8 cellular contexts compared by ENCODE assay signal in genomic region chr1:117735045-117735992, GRCh38.
DNase-seq lines count a peak whose midpoint lies in the region; ATAC-seq and TF ChIP-seq lines count a peak whose summit lies in the region.

No MANE protein-coding gene starts in this region.

- peak overlapping the region; percentile 75 for H3K4me2 ChIP-seq in fibroblast of lung (ENCODE audit: extremely low read depth, insufficient read depth, low read length)

- peak overlapping the region; percentile 63 for H3K27ac ChIP-seq in fibroblast of lung (ENCODE audit: insufficient read depth, low read length)

- H3K36me3 Mint-ChIP-seq in activated B cell treated with CpG ODN at 0.5 μM for 24 hours (ENCODE audit: low read depth), result no peaks in the 10 kb centered on the region

- no peaks in the 10 kb centered on the region for H3K27me3 ChIP-seq in fibroblast of lung (ENCODE audit: control insufficient read depth, insufficient read depth, low read length)

- TF ChIP-seq CTCF in activated B cell treated with CpG ODN at 0.5 μM for 24 hours (IDR thresholded peaks at IDR 0.05) (no peak), fibroblast of lung (conservative IDR thresholded peaks at IDR 0.05 in 1 of 2, IDR thresholded peaks at IDR 0.05 in 1 of 2; ENCODE audit: low read depth in 1 of 2, low read length in 2 of 2) (no peak)

- H3K27ac Mint-ChIP-seq in activated B cell treated with CpG ODN at 0.5 μM for 24 hours, result peak overlapping the region; percentile 55

- POLR2A ChIA-PET in activated B cell treated with CpG ODN at 0.5 μM for 24 hours (lab: Charles Lee), result interaction anchor here (0.6 kb wide), 1 partner anchor 101 kb away, joined by 6 read pairs; no protein-coding TSS in a partner anchor

- no peaks in the 10 kb centered on the region for H3K79me2 ChIP-seq in fibroblast of lung (ENCODE audit: control insufficient read depth, insufficient read depth, low read length)

- H3K4me1 ChIP-seq in fibroblast of lung (ENCODE audit: control insufficient read depth, extremely low read depth, insufficient read depth, low read length), result peaks cover 3% of the 10 kb centered on the region

- peak; percentile 4 for DNase-seq in DMS153 treated with DMSO at 0.1 percent for 48 hours (lab: John Stamatoyannopoulos, UW; ENCODE audit: unreplicated experiment)
- DNase-seq in DMS153 (lab: John Stamatoyannopoulos, UW), result no peak
- peak; percentile 51 for DNase-seq in HT1080 (ENCODE audit: low read depth)
- DNase-seq in activated B cell treated with CpG ODN at 0.5 μM for 24 hours, result no peak
- peak; percentile 60 to 69 for DNase-seq in fibroblast of lung (ENCODE audit: low read depth in 2 of 2)
- DNase-seq in pons (ENCODE audit: low spot score), result peak; percentile 36
- no peak for DNase-seq in occipital lobe (lab: John Stamatoyannopoulos, UW)
- DNase-seq in SK-N-DZ (ENCODE audit: low spot score), result no peak

- H3K4me1 Mint-ChIP-seq in activated B cell treated with CpG ODN at 0.5 μM for 24 hours, result peaks cover 10% of the 10 kb centered on the region

- peak overlapping the region; percentile 94 for H2AFZ ChIP-seq in fibroblast of lung (ENCODE audit: low read length)

- H3K4me3 ChIP-seq in fibroblast of lung (replicated peaks in 1 of 4; ENCODE audit: control extremely low read depth in 1 of 4, insufficient read depth in 1 of 4, low read depth in 3 of 4, low read length in 4 of 4), result peak overlapping the region; percentile 7 to 62 (median 20)

- peak; percentile 49 for ATAC-seq in activated B cell treated with CpG ODN at 0.5 μM for 24 hours (ENCODE audit: low read depth)

- H3K36me3 ChIP-seq in fibroblast of lung (ENCODE audit: control insufficient read depth, insufficient read depth, low read length), result no peaks in the 10 kb centered on the region

- CTCF ChIA-PET in activated B cell treated with CpG ODN at 0.5 μM for 24 hours (lab: Charles Lee), result interaction anchor here (1.3 kb wide), 1 partner anchor 61 kb away, joined by 5 read pairs; no protein-coding TSS in a partner anchor

- no peaks in the 10 kb centered on the region for H3K9me3 Mint-ChIP-seq in activated B cell treated with CpG ODN at 0.5 μM for 24 hours

- H3K9ac ChIP-seq in fibroblast of lung (ENCODE audit: insufficient read depth, low read length), result no peak overlapping the region

- H3K27me3 Mint-ChIP-seq in activated B cell treated with CpG ODN at 0.5 μM for 24 hours, result no peaks in the 10 kb centered on the region

- H4K20me1 ChIP-seq in fibroblast of lung (ENCODE audit: control insufficient read depth, extremely low read depth, insufficient read depth, low read length), result no peaks in the 10 kb centered on the region

- intact Hi-C loops in activated B cell treated with CpG ODN at 0.5 μM for 24 hours (cut with micrococcal nuclease), result loop anchor here (5.0 kb wide), 2 partner anchors 128 to 368 kb away; partner anchors contain the start of genes MAN1A2 and TENT5C

- no peaks in the 10 kb centered on the region for H3K9me3 ChIP-seq in fibroblast of lung (ENCODE audit: control insufficient read depth, insufficient read depth, low read depth, low read length)

- H3K4me3 Mint-ChIP-seq in activated B cell treated with CpG ODN at 0.5 μM for 24 hours, result peak overlapping the region; percentile 72

Comparison
In these comparisons a context has a peak if more than half of its experiments do, and no peak if none do; other contexts are left out.
1. DNase-seq: peak in DMS153 treated with DMSO at 0.1 percent for 48 hours (single experiment), HT1080 (single experiment), fibroblast of lung (2 of 2) and pons (single experiment); none in DMS153 (single experiment), activated B cell treated with CpG ODN at 0.5 μM for 24 hours (single experiment), occipital lobe (single experiment) and SK-N-DZ (single experiment).